18 cellular contexts compared by ENCODE assay signal in the genomic region with DNA sequence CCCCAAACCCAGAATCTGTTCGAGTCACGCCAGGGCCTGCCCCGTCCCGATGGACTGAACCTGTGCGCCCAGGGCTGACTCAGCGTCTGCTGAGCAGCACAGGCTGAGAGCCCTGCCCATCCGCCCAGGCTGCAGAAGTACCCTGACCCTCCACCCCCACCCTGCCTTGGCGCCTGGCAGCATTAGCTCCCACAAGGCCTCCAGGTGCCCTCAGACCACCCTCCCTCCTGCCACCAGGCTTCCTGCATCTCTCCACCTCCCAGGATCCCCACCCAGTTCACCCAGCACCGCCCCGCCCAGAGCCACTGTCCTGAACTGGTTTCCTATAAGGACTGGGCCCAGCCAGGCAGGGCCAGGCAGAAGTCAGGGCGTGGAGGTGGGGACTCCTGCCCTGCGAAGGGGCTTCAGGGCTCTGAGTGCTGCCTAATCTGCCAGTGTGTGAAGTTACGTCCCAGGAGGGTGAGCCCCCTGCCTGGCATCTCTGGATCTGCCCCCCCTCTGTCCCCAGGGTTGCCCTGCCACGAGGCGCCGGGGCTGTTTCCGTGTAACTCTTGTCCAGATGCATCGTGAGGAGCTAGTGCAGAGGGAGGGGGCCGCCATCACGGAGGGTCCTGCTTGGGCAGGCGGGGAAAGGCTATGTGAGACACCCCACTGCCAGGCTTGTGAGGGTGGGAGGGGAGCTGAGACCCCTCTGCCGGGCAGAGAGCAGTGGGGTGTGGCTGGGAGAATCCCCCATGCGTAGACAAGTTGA. TPM values are rescaled to one million over a fixed set of nuclear protein-coding genes. Genes with fewer than 3 reads are reported as not detected.
DNase-seq lines count a peak whose midpoint lies in the region; ATAC-seq, FAIRE-seq and TF ChIP-seq lines count a peak whose summit lies in the region.
"Had no signal": no experiment of that assay in that cellular context is flagged by ENCODE, and none has a peak within 500 bp of the region (broad histone marks: within the 10 kb centered on the region; RNA-seq: fewer than 3 reads in every experiment).

No MANE protein-coding gene starts in this region.

- TF ChIP-seq POLR2A in A549 (IDR thresholded peaks at IDR 0.05; ENCODE audit: low read length) = no peak
- TF ChIP-seq POLR2A in Peyer's patch (IDR thresholded peaks at IDR 0.05) = peak in 1 of 2 donors; percentile 21
- TF ChIP-seq POLR2A in esophagus squamous epithelium (IDR thresholded peaks at IDR 0.05) = no peak

- H3K4ac ChIP-seq in neuronal stem cell (ENCODE audit: low read length) = no peak overlapping the region

- DNase-seq in A549 (ENCODE audit: low read depth in 1 of 2, low spot score in 1 of 2) (peak in 1 of 2 experiments; percentile 62), Peyer's patch (peak in 2 of 3 donors; percentile 79 to 88), esophagus squamous epithelium (lab: John Stamatoyannopoulos, UW) (no peak), neuronal stem cell (ENCODE audit: low spot score) (no peak), ureter (ENCODE audit: low spot score) (no peak), NCI-H2029 treated with DMSO at 0.1 percent for 48 hours (lab: John Stamatoyannopoulos, UW) (no peak), NCI-H526 (lab: John Stamatoyannopoulos, UW) (no peak)
- DNase-seq in stimulated activated CD4-positive, alpha-beta T cell treated with anti-CD3 and anti-CD28 coated beads, Interleukin-15, amount 100 ng/mL, for 24 hours = no peak
- DNase-seq: activated CD4-positive, alpha-beta T cell treated with anti-CD3 and anti-CD28 coated beads for 36 hours; activated CD8-positive, alpha-beta memory T cell treated with anti-CD3 and anti-CD28 coated beads, Interleukin-2, amount 50 U/mL, for 4 hours; Caco-2; islet precursor cell; Kasumi-1; naive B cell; NCI-H1417 treated with DMSO at 0.1 percent for 48 hours; NCI-H226; stimulated activated naive CD8-positive, alpha-beta T cell treated with anti-CD3 and anti-CD28 coated beads, Interleukin-15, Interleukin-2, amounts not matched to agents 100 U/mL and 50 U/mL, for 24 hours had no signal

- H3K27me3 ChIP-seq in Peyer's patch = no peaks in the 10 kb centered on the region
- H3K27me3 ChIP-seq in esophagus squamous epithelium = no peaks in the 10 kb centered on the region
- no peaks in the 10 kb centered on the region for H3K27me3 ChIP-seq in neuronal stem cell (ENCODE audit: control insufficient read depth in 3 of 3, insufficient read depth in 3 of 3, low read depth in 1 of 3, low read length in 3 of 3)

- H2BK12ac ChIP-seq in neuronal stem cell (ENCODE audit: low read length) = peak overlapping the region; percentile 73

- H3K23ac ChIP-seq in neuronal stem cell (ENCODE audit: low read depth, low read length, poor library complexity) = peak overlapping the region; percentile 55

- intact Hi-C loops in esophagus squamous epithelium (cut with DNase I) = no loop called here

- no peak overlapping the region for H2BK15ac ChIP-seq in neuronal stem cell (ENCODE audit: low read length)

- peak; percentile 27 to 49; a peak in 4 of 6 replicates for ATAC-seq in A549
- ATAC-seq: activated CD4-positive, alpha-beta T cell treated with anti-CD3 and anti-CD28 coated beads for 36 hours; GM12878; stimulated activated naive CD8-positive, alpha-beta T cell treated with anti-CD3 and anti-CD28 coated beads, Interleukin-15, Interleukin-2, amounts not matched to agents 100 U/mL and 50 U/mL, for 24 hours had no signal

- peaks cover 43% of the 10 kb centered on the region for H3K4me1 ChIP-seq in A549
- peaks cover 0 to 33% (median 5%) of the 10 kb centered on the region in 4 donors for H3K4me1 ChIP-seq in Peyer's patch
- H3K4me1 ChIP-seq in esophagus squamous epithelium = peaks cover 29 to 67% (median 48%) of the 10 kb centered on the region in 3 donors
- H3K4me1 ChIP-seq in neuronal stem cell (ENCODE audit: control insufficient read depth in 2 of 2, insufficient read depth in 1 of 2, low read depth in 1 of 2, low read length in 2 of 2) = peaks cover 9 to 12% of the 10 kb centered on the region in 2 donors
- H3K4me1 ChIP-seq: Caco-2 had no signal

- TF ChIP-seq EP300 in A549 (IDR thresholded peaks at IDR 0.05) = no peak

- no peak overlapping the region for H2BK120ac ChIP-seq in neuronal stem cell (ENCODE audit: low read depth, low read length)

- TF ChIP-seq CTCF in A549 (IDR thresholded peaks at IDR 0.05) (no peak), Peyer's patch (IDR thresholded peaks at IDR 0.05) (no peak), esophagus squamous epithelium (IDR thresholded peaks at IDR 0.05) (no peak)

- no peak for TF ChIP-seq RAD21 in A549 (conservative IDR thresholded peaks at IDR 0.05 in 1 of 2, IDR thresholded peaks at IDR 0.05 in 1 of 2)

- H2AFZ ChIP-seq in neuronal stem cell (ENCODE audit: low read length) = no peak overlapping the region

- CTCF ChIA-PET in A549 (lab: Yijun Ruan, JAX) = interaction anchor here (1.0 to 7.0 kb wide), 3 partner anchors 9 to 616 kb away, joined by 3 to 65 read pairs (median 5); a partner anchor contains a TSS

- peak overlapping the region; percentile 78 for H3K9ac ChIP-seq in neuronal stem cell (ENCODE audit: low read depth, low read length, poor library complexity)

- no peak overlapping the region for H4K8ac ChIP-seq in neuronal stem cell (ENCODE audit: low read depth, low read length)

- H3K4me3 ChIP-seq in A549 (no peak overlapping the region), Peyer's patch (no peak overlapping the region), esophagus squamous epithelium (no peak overlapping the region), neuronal stem cell (ENCODE audit: low read length in 2 of 2) (no peak overlapping the region)
- H3K4me3 ChIP-seq: GM12878 had no signal

- POLR2A ChIA-PET in A549 (lab: Yijun Ruan, JAX) = no interaction called here

- H3K18ac ChIP-seq in neuronal stem cell (ENCODE audit: low read length) = peak overlapping the region; percentile 48

- peak overlapping the region; percentile 74 to 89 for H3K27ac ChIP-seq in A549
- H3K27ac ChIP-seq in Peyer's patch = peak overlapping the region in 2 of 4 donors; percentile 57 to 69
- peak overlapping the region; percentile 76 to 80 (median 78) for H3K27ac ChIP-seq in esophagus squamous epithelium
- no peak overlapping the region for H3K27ac ChIP-seq in neuronal stem cell (replicated peaks; ENCODE audit: low read length)

- no peak for FAIRE-seq in A549 (lab: Jason Lieb, UNC)
- FAIRE-seq: GM12878 had no signal

- H4K91ac ChIP-seq in neuronal stem cell (ENCODE audit: low read depth, low read length, poor library complexity) = no peak overlapping the region

- peak overlapping the region; percentile 31 for H3K14ac ChIP-seq in neuronal stem cell (ENCODE audit: low read length)

- no peaks in the 10 kb centered on the region for H3K36me3 ChIP-seq in Peyer's patch
- no peaks in the 10 kb centered on the region for H3K36me3 ChIP-seq in esophagus squamous epithelium
- H3K36me3 ChIP-seq in neuronal stem cell (replicated peaks in 1 of 2; ENCODE audit: control insufficient read depth in 2 of 2, insufficient read depth in 2 of 2, low read length in 2 of 2) = no peaks in the 10 kb centered on the region

- H3K79me1 ChIP-seq in neuronal stem cell (ENCODE audit: low read depth, low read length) = peaks cover 2% of the 10 kb centered on the region

- peak overlapping the region; percentile 66 for H2BK5ac ChIP-seq in neuronal stem cell (ENCODE audit: low read length)

- H3K4me2 ChIP-seq in A549 (peak overlapping the region; percentile 61), neuronal stem cell (ENCODE audit: insufficient read depth, low read length, poor library complexity, severe bottlenecking) (no peak overlapping the region)

- H2AK5ac ChIP-seq in neuronal stem cell (ENCODE audit: low read depth, low read length) = peak overlapping the region; percentile 17

- H3K9me3 ChIP-seq in A549 = no peaks in the 10 kb centered on the region
- no peaks in the 10 kb centered on the region for H3K9me3 ChIP-seq in Peyer's patch
- H3K9me3 ChIP-seq in esophagus squamous epithelium = no peaks in the 10 kb centered on the region
- peaks cover 0 to 3% of the 10 kb centered on the region in 2 donors for H3K9me3 ChIP-seq in neuronal stem cell (replicated peaks in 1 of 2; ENCODE audit: control insufficient read depth in 2 of 2, insufficient read depth in 1 of 2, low read depth in 1 of 2, low read length in 2 of 2)
- H3K9me3 ChIP-seq: Caco-2 had no signal

- WGBS in A549 (ENCODE audit: missing lambda C conversion rate) = 56% methylated on average over 14 of the region's 23 CpGs
- WGBS in esophagus squamous epithelium, 2 donors = 51 to 73% methylated on average over 6 of the region's 23 CpGs
- WGBS in neuronal stem cell (ENCODE audit: extremely low coverage in 2 of 2, insufficient read length in 2 of 2, insufficient replicate concordance in 1 of 2), 2 donors = no CpG with 5 or more reads among the region's 23 CpGs

RNA-seq across cellular contexts. Expression of a gene that starts 9.1 kb away (rescaled TPM):
- polyA plus RNA-seq in A549 (2011; rRNA removed) = 8.8 and 10.1 TPM in 2 replicates
- polyA plus RNA-seq in A549 (2012; cell fraction: cytosol; rRNA removed) = 6.0 and 6.2 TPM in 2 replicates
- 17.9 and 19.6 TPM in 2 replicates for polyA plus RNA-seq in A549 (2012; cell fraction: nucleus; rRNA removed)
- polyA plus RNA-seq in A549 (2017; fragmentation: RNase III; extraction: RNeasy Plus Mini Kit Qiagen cat#74134 plus additional on column Dnase treatment) = 6.2 to 8.3 TPM (median 7.4 TPM) in 3 replicates
- polyA minus RNA-seq in A549 (2011; rRNA and poly(A)+ RNA removed) = 6.5 and 9.5 TPM in 2 replicates
- total RNA-seq in Peyer's patch = 10 to 100 TPM; 11.0 to 18.6 (median 17.1) TPM
- total RNA-seq in esophagus squamous epithelium = 10 to 100 TPM in 2 of 4 donors, 1 to 10 TPM in 2; 3.4 to 11.4 (median 8.4) TPM
- polyA plus RNA-seq in neuronal stem cell (2013, experiment 1 of 2) = 23.8 TPM
- polyA plus RNA-seq in neuronal stem cell (2013, experiment 2 of 2) = 21.4 TPM
- 11.0 TPM for total RNA-seq in ureter

RNA-seq across cellular contexts. Expression of a gene that starts 19.8 kb away (rescaled TPM):
- polyA plus RNA-seq in A549 (2011; rRNA removed) (90.0 and 94.2 TPM in 2 replicates), A549 (2017; fragmentation: RNase III; extraction: RNeasy Plus Mini Kit Qiagen cat#74134 plus additional on column Dnase treatment) (157 to 169 TPM (median 163 TPM) in 3 replicates)
- 477 and 601 TPM in 2 replicates for polyA plus RNA-seq in A549 (2012; cell fraction: cytosol; rRNA removed)
- 376 and 581 TPM in 2 replicates for polyA plus RNA-seq in A549 (2012; cell fraction: nucleus; rRNA removed)
- polyA minus RNA-seq in A549 (2011; rRNA and poly(A)+ RNA removed) = 12.3 and 14.4 TPM in 2 replicates
- total RNA-seq in Peyer's patch (100 to 1,000 TPM in 3 of 4 donors, 10 to 100 TPM in 1; 64.6 to 144 (median 115) TPM), esophagus squamous epithelium (100 to 1,000 TPM; 149 to 282 (median 201) TPM), ureter (56.5 TPM)
- 109 TPM for polyA plus RNA-seq in neuronal stem cell (2013, experiment 1 of 2)
- 114 TPM for polyA plus RNA-seq in neuronal stem cell (2013, experiment 2 of 2)

RNA-seq across cellular contexts. Expression of a gene that starts 43.7 kb away (rescaled TPM):
- polyA plus RNA-seq in A549 (2011; rRNA removed) (23.6 and 24.7 TPM in 2 replicates), A549 (2017; fragmentation: RNase III; extraction: RNeasy Plus Mini Kit Qiagen cat#74134 plus additional on column Dnase treatment) (71.2 to 76.6 TPM (median 72.0 TPM) in 3 replicates)
- 68.4 and 94.0 TPM in 2 replicates for polyA plus RNA-seq in A549 (2012; cell fraction: cytosol; rRNA removed)
- 224 and 375 TPM in 2 replicates for polyA plus RNA-seq in A549 (2012; cell fraction: nucleus; rRNA removed)
- 19.6 and 27.7 TPM in 2 replicates for polyA minus RNA-seq in A549 (2011; rRNA and poly(A)+ RNA removed)
- total RNA-seq in Peyer's patch (100 to 1,000 TPM; 137 to 287 (median 203) TPM), esophagus squamous epithelium (10 to 100 TPM; 36.7 to 43.6 (median 37.8) TPM), ureter (81.6 TPM)
- polyA plus RNA-seq in neuronal stem cell (2013, experiment 1 of 2) = 19.0 TPM
- 19.6 TPM for polyA plus RNA-seq in neuronal stem cell (2013, experiment 2 of 2)

Comparison
In these comparisons a context has a peak if more than half of its experiments do, and no peak if none do; other contexts are left out.
1. DNase-seq: peak in Peyer's patch (2 of 3); none in esophagus squamous epithelium (single experiment), neuronal stem cell (single experiment), ureter (single experiment), stimulated activated CD4-positive, alpha-beta T cell treated with anti-CD3 and anti-CD28 coated beads, Interleukin-15, amount 100 ng/mL, for 24 hours (single experiment), NCI-H2029 treated with DMSO at 0.1 percent for 48 hours (single experiment) and NCI-H526 (0 of 2).